1 cellular context compared by ENCODE assay signal in the genomic region with DNA sequence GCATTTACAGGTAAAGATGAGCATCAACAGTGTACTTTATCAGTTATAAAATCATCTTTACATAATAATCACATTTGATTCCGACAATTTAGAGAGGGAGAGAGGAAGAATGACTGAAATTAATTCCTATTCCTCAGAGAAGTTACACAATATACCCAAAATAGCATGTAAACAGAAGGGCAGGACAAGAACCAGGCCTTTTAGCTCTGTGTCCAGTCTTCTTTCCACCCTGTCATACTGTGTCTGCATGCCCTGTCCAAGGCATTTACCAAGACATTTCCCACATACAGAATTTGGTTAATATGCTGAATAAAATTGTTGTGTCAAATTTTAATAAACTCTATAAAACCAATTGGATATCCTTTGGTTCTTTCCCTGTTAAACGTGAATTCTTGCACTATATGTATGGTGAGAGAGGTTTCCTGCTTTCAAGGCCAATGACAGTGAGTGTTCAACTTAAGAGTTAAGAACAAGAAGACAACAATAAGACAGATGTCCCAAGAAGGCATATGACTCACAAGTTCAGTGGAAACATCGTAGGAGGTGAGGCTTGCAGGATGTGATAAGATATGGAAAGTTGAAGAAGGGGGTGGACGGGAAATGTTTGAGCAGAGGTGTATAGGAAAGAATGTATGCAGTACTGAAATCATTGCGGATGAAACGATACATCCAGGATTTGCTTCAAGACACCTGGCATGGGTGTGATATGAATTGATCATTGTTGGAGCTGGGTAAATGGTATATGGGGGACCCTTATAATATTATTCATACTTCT.
A peak's percentile ranks its signal among the peaks of the same experiment; 100 is the strongest.
TF ChIP-seq lines count a peak whose summit lies in the region.

No MANE protein-coding gene starts in this region.

TF ChIP-seq in K562, 482 proteins besides CTCF, POLR2A, EP300 and RAD21 (continued from another document and continues in another):
- TF ChIP-seq, protein P1, sequence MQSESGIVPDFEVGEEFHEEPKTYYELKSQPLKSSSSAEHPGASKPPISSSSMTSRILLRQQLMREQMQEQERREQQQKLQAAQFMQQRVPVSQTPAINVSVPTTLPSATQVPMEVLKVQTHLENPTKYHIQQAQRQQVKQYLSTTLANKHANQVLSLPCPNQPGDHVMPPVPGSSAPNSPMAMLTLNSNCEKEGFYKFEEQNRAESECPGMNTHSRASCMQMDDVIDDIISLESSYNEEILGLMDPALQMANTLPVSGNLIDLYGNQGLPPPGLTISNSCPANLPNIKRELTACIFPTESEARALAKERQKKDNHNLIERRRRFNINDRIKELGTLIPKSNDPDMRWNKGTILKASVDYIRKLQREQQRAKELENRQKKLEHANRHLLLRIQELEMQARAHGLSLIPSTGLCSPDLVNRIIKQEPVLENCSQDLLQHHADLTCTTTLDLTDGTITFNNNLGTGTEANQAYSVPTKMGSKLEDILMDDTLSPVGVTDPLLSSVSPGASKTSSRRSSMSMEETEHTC (IDR thresholded peaks at IDR 0.05) = peak; percentile 89
- TF ChIP-seq, protein P2, sequence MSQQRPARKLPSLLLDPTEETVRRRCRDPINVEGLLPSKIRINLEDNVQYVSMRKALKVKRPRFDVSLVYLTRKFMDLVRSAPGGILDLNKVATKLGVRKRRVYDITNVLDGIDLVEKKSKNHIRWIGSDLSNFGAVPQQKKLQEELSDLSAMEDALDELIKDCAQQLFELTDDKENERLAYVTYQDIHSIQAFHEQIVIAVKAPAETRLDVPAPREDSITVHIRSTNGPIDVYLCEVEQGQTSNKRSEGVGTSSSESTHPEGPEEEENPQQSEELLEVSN (IDR thresholded peaks at IDR 0.05; ENCODE audit: borderline replicate concordance in 1 of 2, extremely low read depth in 1 of 2, insufficient read depth in 1 of 2, insufficient read length in 1 of 2, low read depth in 1 of 2, low read length in 1 of 2, poor library complexity in 1 of 2, severe bottlenecking in 1 of 2) = no peak
- TF ChIP-seq, protein P3, sequence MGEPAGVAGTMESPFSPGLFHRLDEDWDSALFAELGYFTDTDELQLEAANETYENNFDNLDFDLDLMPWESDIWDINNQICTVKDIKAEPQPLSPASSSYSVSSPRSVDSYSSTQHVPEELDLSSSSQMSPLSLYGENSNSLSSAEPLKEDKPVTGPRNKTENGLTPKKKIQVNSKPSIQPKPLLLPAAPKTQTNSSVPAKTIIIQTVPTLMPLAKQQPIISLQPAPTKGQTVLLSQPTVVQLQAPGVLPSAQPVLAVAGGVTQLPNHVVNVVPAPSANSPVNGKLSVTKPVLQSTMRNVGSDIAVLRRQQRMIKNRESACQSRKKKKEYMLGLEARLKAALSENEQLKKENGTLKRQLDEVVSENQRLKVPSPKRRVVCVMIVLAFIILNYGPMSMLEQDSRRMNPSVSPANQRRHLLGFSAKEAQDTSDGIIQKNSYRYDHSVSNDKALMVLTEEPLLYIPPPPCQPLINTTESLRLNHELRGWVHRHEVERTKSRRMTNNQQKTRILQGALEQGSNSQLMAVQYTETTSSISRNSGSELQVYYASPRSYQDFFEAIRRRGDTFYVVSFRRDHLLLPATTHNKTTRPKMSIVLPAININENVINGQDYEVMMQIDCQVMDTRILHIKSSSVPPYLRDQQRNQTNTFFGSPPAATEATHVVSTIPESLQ (CRISPR knock-in tag; IDR thresholded peaks at IDR 0.05) = 0 out of 2 replicates have a peak, but pooled peaks have one; percentile 42
- TF ChIP-seq, protein P4, sequence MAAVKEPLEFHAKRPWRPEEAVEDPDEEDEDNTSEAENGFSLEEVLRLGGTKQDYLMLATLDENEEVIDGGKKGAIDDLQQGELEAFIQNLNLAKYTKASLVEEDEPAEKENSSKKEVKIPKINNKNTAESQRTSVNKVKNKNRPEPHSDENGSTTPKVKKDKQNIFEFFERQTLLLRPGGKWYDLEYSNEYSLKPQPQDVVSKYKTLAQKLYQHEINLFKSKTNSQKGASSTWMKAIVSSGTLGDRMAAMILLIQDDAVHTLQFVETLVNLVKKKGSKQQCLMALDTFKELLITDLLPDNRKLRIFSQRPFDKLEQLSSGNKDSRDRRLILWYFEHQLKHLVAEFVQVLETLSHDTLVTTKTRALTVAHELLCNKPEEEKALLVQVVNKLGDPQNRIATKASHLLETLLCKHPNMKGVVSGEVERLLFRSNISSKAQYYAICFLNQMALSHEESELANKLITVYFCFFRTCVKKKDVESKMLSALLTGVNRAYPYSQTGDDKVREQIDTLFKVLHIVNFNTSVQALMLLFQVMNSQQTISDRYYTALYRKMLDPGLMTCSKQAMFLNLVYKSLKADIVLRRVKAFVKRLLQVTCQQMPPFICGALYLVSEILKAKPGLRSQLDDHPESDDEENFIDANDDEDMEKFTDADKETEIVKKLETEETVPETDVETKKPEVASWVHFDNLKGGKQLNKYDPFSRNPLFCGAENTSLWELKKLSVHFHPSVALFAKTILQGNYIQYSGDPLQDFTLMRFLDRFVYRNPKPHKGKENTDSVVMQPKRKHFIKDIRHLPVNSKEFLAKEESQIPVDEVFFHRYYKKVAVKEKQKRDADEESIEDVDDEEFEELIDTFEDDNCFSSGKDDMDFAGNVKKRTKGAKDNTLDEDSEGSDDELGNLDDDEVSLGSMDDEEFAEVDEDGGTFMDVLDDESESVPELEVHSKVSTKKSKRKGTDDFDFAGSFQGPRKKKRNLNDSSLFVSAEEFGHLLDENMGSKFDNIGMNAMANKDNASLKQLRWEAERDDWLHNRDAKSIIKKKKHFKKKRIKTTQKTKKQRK (IDR thresholded peaks at IDR 0.05; ENCODE audit: borderline replicate concordance, low read depth, low read length) = no peak
- TF ChIP-seq NEUROD1 (IDR thresholded peaks at IDR 0.05; ENCODE audit: borderline replicate concordance, low read depth, low read length, partially characterized antibody) = peak; percentile 97
- TF ChIP-seq JUN (IDR thresholded peaks at IDR 0.05; ENCODE audit: borderline replicate concordance, low read depth, low read length) = peak; percentile 99
- TF ChIP-seq JUN (CRISPR knock-in tag; IDR thresholded peaks at IDR 0.05; ENCODE audit: borderline replicate concordance) = peak; percentile 97; the same call in 1 of the 2 replicates
- TF ChIP-seq ZNF766 (CRISPR knock-in tag; conservative IDR thresholded peaks at IDR 0.05) = peak; percentile 98
- TF ChIP-seq, protein P5, sequence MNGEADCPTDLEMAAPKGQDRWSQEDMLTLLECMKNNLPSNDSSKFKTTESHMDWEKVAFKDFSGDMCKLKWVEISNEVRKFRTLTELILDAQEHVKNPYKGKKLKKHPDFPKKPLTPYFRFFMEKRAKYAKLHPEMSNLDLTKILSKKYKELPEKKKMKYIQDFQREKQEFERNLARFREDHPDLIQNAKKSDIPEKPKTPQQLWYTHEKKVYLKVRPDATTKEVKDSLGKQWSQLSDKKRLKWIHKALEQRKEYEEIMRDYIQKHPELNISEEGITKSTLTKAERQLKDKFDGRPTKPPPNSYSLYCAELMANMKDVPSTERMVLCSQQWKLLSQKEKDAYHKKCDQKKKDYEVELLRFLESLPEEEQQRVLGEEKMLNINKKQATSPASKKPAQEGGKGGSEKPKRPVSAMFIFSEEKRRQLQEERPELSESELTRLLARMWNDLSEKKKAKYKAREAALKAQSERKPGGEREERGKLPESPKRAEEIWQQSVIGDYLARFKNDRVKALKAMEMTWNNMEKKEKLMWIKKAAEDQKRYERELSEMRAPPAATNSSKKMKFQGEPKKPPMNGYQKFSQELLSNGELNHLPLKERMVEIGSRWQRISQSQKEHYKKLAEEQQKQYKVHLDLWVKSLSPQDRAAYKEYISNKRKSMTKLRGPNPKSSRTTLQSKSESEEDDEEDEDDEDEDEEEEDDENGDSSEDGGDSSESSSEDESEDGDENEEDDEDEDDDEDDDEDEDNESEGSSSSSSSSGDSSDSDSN (IDR thresholded peaks at IDR 0.05; ENCODE audit: borderline replicate concordance in 1 of 2, low read depth in 2 of 2, low read length in 2 of 2) = 0 out of 4 replicates have a peak, but pooled peaks of 1 of the 2 experiments have one; percentile 56
- TF ChIP-seq TBL1XR1 (IDR thresholded peaks at IDR 0.05; ENCODE audit: low read length in 2 of 2) = peak; percentile 85 to 99; a peak in 3 of 4 replicates
- peak; percentile 93 for TF ChIP-seq SMAD3 (CRISPR knock-in tag; conservative IDR thresholded peaks at IDR 0.05)
- TF ChIP-seq HDAC1 (IDR thresholded peaks at IDR 0.05) = peak; percentile 95 to 99
- peak; percentile 99 for TF ChIP-seq CBFA2T3 (IDR thresholded peaks at IDR 0.05)
- peak; percentile 99 for TF ChIP-seq ELF4 (CRISPR knock-in tag; IDR thresholded peaks at IDR 0.05)
- TF ChIP-seq, protein P6, sequence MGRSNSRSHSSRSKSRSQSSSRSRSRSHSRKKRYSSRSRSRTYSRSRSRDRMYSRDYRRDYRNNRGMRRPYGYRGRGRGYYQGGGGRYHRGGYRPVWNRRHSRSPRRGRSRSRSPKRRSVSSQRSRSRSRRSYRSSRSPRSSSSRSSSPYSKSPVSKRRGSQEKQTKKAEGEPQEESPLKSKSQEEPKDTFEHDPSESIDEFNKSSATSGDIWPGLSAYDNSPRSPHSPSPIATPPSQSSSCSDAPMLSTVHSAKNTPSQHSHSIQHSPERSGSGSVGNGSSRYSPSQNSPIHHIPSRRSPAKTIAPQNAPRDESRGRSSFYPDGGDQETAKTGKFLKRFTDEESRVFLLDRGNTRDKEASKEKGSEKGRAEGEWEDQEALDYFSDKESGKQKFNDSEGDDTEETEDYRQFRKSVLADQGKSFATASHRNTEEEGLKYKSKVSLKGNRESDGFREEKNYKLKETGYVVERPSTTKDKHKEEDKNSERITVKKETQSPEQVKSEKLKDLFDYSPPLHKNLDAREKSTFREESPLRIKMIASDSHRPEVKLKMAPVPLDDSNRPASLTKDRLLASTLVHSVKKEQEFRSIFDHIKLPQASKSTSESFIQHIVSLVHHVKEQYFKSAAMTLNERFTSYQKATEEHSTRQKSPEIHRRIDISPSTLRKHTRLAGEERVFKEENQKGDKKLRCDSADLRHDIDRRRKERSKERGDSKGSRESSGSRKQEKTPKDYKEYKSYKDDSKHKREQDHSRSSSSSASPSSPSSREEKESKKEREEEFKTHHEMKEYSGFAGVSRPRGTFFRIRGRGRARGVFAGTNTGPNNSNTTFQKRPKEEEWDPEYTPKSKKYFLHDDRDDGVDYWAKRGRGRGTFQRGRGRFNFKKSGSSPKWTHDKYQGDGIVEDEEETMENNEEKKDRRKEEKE (IDR thresholded peaks at IDR 0.05; ENCODE audit: borderline replicate concordance in 1 of 2, control insufficient read depth in 1 of 2, low read depth in 2 of 2, low read length in 1 of 2) = peak in 1 of 2 experiments; percentile 73; a peak in 1 of 4 replicates
- TF ChIP-seq PHB2 (IDR thresholded peaks at IDR 0.05; ENCODE audit: low read depth) = peak; percentile 89
- TF ChIP-seq PTBP1 (IDR thresholded peaks at IDR 0.05; ENCODE audit: low read depth, low read length) = no peak
- TF ChIP-seq TAF9B (IDR thresholded peaks at IDR 0.05; ENCODE audit: partially characterized antibody) = peak; percentile 86
- no peak for TF ChIP-seq SRSF9 (IDR thresholded peaks at IDR 0.05; ENCODE audit: borderline replicate concordance, low read depth, low read length)
- TF ChIP-seq, protein P7, sequence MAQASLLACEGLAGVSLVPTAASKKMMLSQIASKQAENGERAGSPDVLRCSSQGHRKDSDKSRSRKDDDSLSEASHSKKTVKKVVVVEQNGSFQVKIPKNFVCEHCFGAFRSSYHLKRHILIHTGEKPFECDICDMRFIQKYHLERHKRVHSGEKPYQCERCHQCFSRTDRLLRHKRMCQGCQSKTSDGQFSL (CRISPR knock-in tag; IDR thresholded peaks at IDR 0.05) = no peak
- TF ChIP-seq, protein P7 (tag; IDR thresholded peaks at IDR 0.05) = no peak
- peak; percentile 83 for TF ChIP-seq PYGO2 (tag; IDR thresholded peaks at IDR 0.05)
- peak; percentile 100 for TF ChIP-seq JUND (IDR thresholded peaks at IDR 0.05; ENCODE audit: borderline replicate concordance, low read depth, low read length)
- TF ChIP-seq JUND (tag; IDR thresholded peaks at IDR 0.05; ENCODE audit: borderline replicate concordance, low read depth, low read length) = peak; percentile 99; the same call in 2 of the 3 replicates
- TF ChIP-seq GATAD2B (IDR thresholded peaks at IDR 0.05; ENCODE audit: borderline replicate concordance) = peak; percentile 82; the same call in 1 of the 2 replicates
- TF ChIP-seq ETV5 (CRISPR knock-in tag; IDR thresholded peaks at IDR 0.05; ENCODE audit: low read depth) = peak; percentile 88
- TF ChIP-seq ZSCAN29 (IDR thresholded peaks at IDR 0.05) = peak; percentile 71; the same call in 1 of the 2 replicates
- TF ChIP-seq FOXJ2 (tag; IDR thresholded peaks at IDR 0.05) = peak; percentile 82
- TF ChIP-seq, protein P8, sequence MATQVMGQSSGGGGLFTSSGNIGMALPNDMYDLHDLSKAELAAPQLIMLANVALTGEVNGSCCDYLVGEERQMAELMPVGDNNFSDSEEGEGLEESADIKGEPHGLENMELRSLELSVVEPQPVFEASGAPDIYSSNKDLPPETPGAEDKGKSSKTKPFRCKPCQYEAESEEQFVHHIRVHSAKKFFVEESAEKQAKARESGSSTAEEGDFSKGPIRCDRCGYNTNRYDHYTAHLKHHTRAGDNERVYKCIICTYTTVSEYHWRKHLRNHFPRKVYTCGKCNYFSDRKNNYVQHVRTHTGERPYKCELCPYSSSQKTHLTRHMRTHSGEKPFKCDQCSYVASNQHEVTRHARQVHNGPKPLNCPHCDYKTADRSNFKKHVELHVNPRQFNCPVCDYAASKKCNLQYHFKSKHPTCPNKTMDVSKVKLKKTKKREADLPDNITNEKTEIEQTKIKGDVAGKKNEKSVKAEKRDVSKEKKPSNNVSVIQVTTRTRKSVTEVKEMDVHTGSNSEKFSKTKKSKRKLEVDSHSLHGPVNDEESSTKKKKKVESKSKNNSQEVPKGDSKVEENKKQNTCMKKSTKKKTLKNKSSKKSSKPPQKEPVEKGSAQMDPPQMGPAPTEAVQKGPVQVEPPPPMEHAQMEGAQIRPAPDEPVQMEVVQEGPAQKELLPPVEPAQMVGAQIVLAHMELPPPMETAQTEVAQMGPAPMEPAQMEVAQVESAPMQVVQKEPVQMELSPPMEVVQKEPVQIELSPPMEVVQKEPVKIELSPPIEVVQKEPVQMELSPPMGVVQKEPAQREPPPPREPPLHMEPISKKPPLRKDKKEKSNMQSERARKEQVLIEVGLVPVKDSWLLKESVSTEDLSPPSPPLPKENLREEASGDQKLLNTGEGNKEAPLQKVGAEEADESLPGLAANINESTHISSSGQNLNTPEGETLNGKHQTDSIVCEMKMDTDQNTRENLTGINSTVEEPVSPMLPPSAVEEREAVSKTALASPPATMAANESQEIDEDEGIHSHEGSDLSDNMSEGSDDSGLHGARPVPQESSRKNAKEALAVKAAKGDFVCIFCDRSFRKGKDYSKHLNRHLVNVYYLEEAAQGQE (CRISPR knock-in tag; IDR thresholded peaks at IDR 0.05; ENCODE audit: low read depth) = no peak
- peak; percentile 99 for TF ChIP-seq NFATC3 (IDR thresholded peaks at IDR 0.05)
- peak; percentile 80; the same call in 1 of the 2 replicates for TF ChIP-seq NR2F6 (CRISPR knock-in tag; IDR thresholded peaks at IDR 0.05)
- TF ChIP-seq ZNF24 (IDR thresholded peaks at IDR 0.05) = peak; percentile 93
- TF ChIP-seq ZNF165 (CRISPR knock-in tag; IDR thresholded peaks at IDR 0.05; ENCODE audit: borderline replicate concordance) = no peak
- 0 out of 4 replicates have a peak, but pooled peaks of 1 of the 2 experiments have one; percentile 54 for TF ChIP-seq MCM7 (IDR thresholded peaks at IDR 0.05)
- TF ChIP-seq, protein P9, sequence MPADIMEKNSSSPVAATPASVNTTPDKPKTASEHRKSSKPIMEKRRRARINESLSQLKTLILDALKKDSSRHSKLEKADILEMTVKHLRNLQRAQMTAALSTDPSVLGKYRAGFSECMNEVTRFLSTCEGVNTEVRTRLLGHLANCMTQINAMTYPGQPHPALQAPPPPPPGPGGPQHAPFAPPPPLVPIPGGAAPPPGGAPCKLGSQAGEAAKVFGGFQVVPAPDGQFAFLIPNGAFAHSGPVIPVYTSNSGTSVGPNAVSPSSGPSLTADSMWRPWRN (IDR thresholded peaks at IDR 0.05; ENCODE audit: low read depth) = peak; percentile 86
- TF ChIP-seq HMGN3 (IDR thresholded peaks at IDR 0.05; ENCODE audit: borderline replicate concordance, extremely low read depth, insufficient read length, low read depth, low read length) = peak; percentile 46
- TF ChIP-seq SMARCA4 (IDR thresholded peaks at IDR 0.05) = peak; percentile 100
